ENCODE assay signal across 19 cellular contexts in the genomic region with DNA sequence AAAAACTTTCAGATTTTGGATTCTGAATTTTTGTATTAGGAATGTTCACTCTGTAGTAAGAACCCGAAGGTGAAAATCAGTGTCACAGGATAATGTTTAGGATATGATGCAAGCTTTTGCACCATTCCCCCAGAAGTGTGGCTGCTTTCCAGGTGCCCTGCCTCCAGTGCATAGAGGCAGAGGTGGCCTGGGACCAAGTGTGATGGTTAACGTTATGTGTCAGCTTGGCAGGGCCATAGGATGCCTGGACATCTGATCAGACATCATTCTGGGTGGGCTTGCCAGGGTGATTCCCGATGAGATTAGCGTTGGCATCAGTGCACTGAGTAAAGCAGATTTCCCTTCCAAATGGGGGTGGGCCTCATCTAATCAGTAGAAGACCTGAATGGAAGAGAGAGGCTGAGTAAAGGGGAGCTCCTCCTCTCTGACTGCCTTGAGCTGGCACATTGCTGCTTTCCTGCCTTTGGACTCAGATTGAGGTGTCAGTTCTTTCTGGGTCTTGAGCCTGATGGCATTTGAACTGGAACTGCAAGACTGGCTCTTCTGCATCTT.
"Had no signal": no experiment of that assay in that cellular context is flagged by ENCODE, and none has a peak within 500 bp of the region (broad histone marks: within the 10 kb centered on the region; RNA-seq: fewer than 3 reads in every experiment).

No MANE protein-coding gene starts in this region.

- H3K27ac ChIP-seq: cardiac muscle cell, left lung had no signal

- H3K4me1 ChIP-seq: left lung had no signal

- H3K4me3 ChIP-seq: cardiac muscle cell, left lung, lung, pancreas, smooth muscle cell had no signal

- H3K4me2 ChIP-seq: smooth muscle cell had no signal

- H3K27ac Mint-ChIP-seq: activated CD4-positive, alpha-beta memory T cell treated with anti-CD3 and anti-CD28 coated beads for 36 hours; activated naive CD4-positive, alpha-beta T cell treated with anti-CD3 and anti-CD28 coated beads, Interleukin-2, amount 10 ng/mL, durations not matched to agents 7 days and 5 days; natural killer cell; stimulated activated memory B cell treated with anti-CD40 and anti-IgM and Interleukin-4, amounts not matched to agents 10 μg/mL and 1 μg/mL and 100 μg/mL, for 72 hours had no signal

- H3K36me3 ChIP-seq: cardiac muscle cell, left lung, pancreas had no signal

- DNase-seq: activated CD4-positive, alpha-beta memory T cell treated with anti-CD3 and anti-CD28 coated beads for 36 hours; activated CD4-positive, alpha-beta T cell treated with anti-CD3 and anti-CD28 coated beads for 48 hours; activated effector memory CD4-positive, alpha-beta T cell treated with anti-CD3 and anti-CD28 coated beads, Interleukin-2, amount 50 U/mL, for 16 hours; activated naive CD4-positive, alpha-beta T cell treated with anti-CD3 and anti-CD28 coated beads, Interleukin-2, amount 10 ng/mL, durations not matched to agents 7 days and 5 days; activated T-cell treated with anti-CD3 and anti-CD28 coated beads for 4 hours; effector CD4-positive, alpha-beta T cell; erythroblast; foreskin melanocyte; left lung; midbrain; natural killer cell; stimulated activated CD4-positive, alpha-beta T cell treated with anti-CD3 and anti-CD28 coated beads, Interleukin-15, amount 100 ng/mL, for 24 hours; trophoblast cell had no signal

- H3K9me3 ChIP-seq: pancreas had no signal

- H3K9me3 Mint-ChIP-seq: natural killer cell had no signal

- H3K27me3 Mint-ChIP-seq: activated CD4-positive, alpha-beta memory T cell treated with anti-CD3 and anti-CD28 coated beads for 36 hours had no signal

- ATAC-seq: left lung; natural killer cell; pancreas; sciatic nerve; stimulated activated memory B cell treated with anti-CD40 and anti-IgM and Interleukin-4, amounts not matched to agents 10 μg/mL and 1 μg/mL and 100 μg/mL, for 72 hours had no signal

- H3K36me3 Mint-ChIP-seq: activated CD4-positive, alpha-beta memory T cell treated with anti-CD3 and anti-CD28 coated beads for 36 hours; activated naive CD4-positive, alpha-beta T cell treated with anti-CD3 and anti-CD28 coated beads, Interleukin-2, amount 10 ng/mL, durations not matched to agents 7 days and 5 days; natural killer cell; stimulated activated memory B cell treated with anti-CD40 and anti-IgM and Interleukin-4, amounts not matched to agents 10 μg/mL and 1 μg/mL and 100 μg/mL, for 72 hours had no signal

- H3K27me3 ChIP-seq: cardiac muscle cell, pancreas had no signal

- H3K4me1 Mint-ChIP-seq: activated naive CD4-positive, alpha-beta T cell treated with anti-CD3 and anti-CD28 coated beads, Interleukin-2, amount 10 ng/mL, durations not matched to agents 7 days and 5 days; natural killer cell had no signal

- H3K4me3 Mint-ChIP-seq: activated CD4-positive, alpha-beta memory T cell treated with anti-CD3 and anti-CD28 coated beads for 36 hours; activated naive CD4-positive, alpha-beta T cell treated with anti-CD3 and anti-CD28 coated beads, Interleukin-2, amount 10 ng/mL, durations not matched to agents 7 days and 5 days; natural killer cell; stimulated activated memory B cell treated with anti-CD40 and anti-IgM and Interleukin-4, amounts not matched to agents 10 μg/mL and 1 μg/mL and 100 μg/mL, for 72 hours had no signal
